In genomic region chr2:230537531-230537976, GRCh38 we compare ENCODE assay signal across 11 cellular contexts.
DNase-seq lines count a peak whose midpoint lies in the region; ATAC-seq, FAIRE-seq and TF ChIP-seq lines count a peak whose summit lies in the region.
"Had no signal": no experiment of that assay in that cellular context is flagged by ENCODE, and none has a peak within 500 bp of the region (broad histone marks: within the 10 kb centered on the region; RNA-seq: fewer than 3 reads in every experiment).

No MANE protein-coding gene starts in this region.

- peak; percentile 67 for ATAC-seq in GM21717 (IDR thresholded peaks at IDR 0.05; ENCODE audit: unreplicated experiment)
- ATAC-seq in HG03442 (IDR thresholded peaks at IDR 0.05; ENCODE audit: unreplicated experiment) = peak; percentile 78
- peak; percentile 89 for ATAC-seq in stimulated activated naive CD8-positive, alpha-beta T cell treated with anti-CD3 and anti-CD28 coated beads, Interleukin-15, Interleukin-2, amounts not matched to agents 100 U/mL and 50 U/mL, for 24 hours
- ATAC-seq: heart left ventricle had no signal

- peak; percentile 6 to 25 (median 8) for DNase-seq in stimulated activated CD4-positive, alpha-beta T cell treated with anti-CD3 and anti-CD28 coated beads, Interleukin-12 subunit alpha, Interleukin-12 subunit beta, amount 100 ng/mL, for 48 hours (ENCODE audit: low read depth in 2 of 3, low spot score in 1 of 3)
- DNase-seq in stimulated activated CD4-positive, alpha-beta T cell treated with anti-CD3 and anti-CD28 coated beads, Interleukin-12 subunit alpha, Interleukin-12 subunit beta, amount 100 ng/mL, for 4 hours = no peak
- peak; percentile 43 for DNase-seq in stimulated activated naive CD8-positive, alpha-beta T cell treated with anti-CD3 and anti-CD28 coated beads, Interleukin-15, Interleukin-2, amounts not matched to agents 100 U/mL and 50 U/mL, for 24 hours
- no peak for DNase-seq in H54 (ENCODE audit: insufficient read length, low spot score)
- DNase-seq in activated gamma-delta T cell treated with Interleukin-2 at 50 U/mL for 16 hours = no peak
- no peak for DNase-seq in epidermal melanocyte (ENCODE audit: insufficient read length, low spot score)
- DNase-seq: activated CD4-positive, alpha-beta T cell treated with anti-CD3 and anti-CD28 coated beads, Interleukin-2, amount 50 U/mL, for 4 hours; colonic mucosa; heart left ventricle had no signal

- TF ChIP-seq POLR2A in H54 (IDR thresholded peaks at IDR 0.05; ENCODE audit: low read depth, low read length) = no peak

- FAIRE-seq in H54 (lab: Jason Lieb, UNC) = no peak

Comparison
In these comparisons a context has a peak if more than half of its experiments do, and no peak if none do; other contexts are left out.
1. DNase-seq: peak in stimulated activated CD4-positive, alpha-beta T cell treated with anti-CD3 and anti-CD28 coated beads, Interleukin-12 subunit alpha, Interleukin-12 subunit beta, amount 100 ng/mL, for 48 hours (3 of 3) and stimulated activated naive CD8-positive, alpha-beta T cell treated with anti-CD3 and anti-CD28 coated beads, Interleukin-15, Interleukin-2, amounts not matched to agents 100 U/mL and 50 U/mL, for 24 hours (single experiment); none in stimulated activated CD4-positive, alpha-beta T cell treated with anti-CD3 and anti-CD28 coated beads, Interleukin-12 subunit alpha, Interleukin-12 subunit beta, amount 100 ng/mL, for 4 hours (single experiment), H54 (single experiment), activated gamma-delta T cell treated with Interleukin-2 at 50 U/mL for 16 hours (single experiment) and epidermal melanocyte (single experiment).
2. Peak in every context shown above with its lines, with median percentiles within 50 percentile points of each other: ATAC-seq.